1 cellular context compared by ENCODE assay signal in the genomic region with DNA sequence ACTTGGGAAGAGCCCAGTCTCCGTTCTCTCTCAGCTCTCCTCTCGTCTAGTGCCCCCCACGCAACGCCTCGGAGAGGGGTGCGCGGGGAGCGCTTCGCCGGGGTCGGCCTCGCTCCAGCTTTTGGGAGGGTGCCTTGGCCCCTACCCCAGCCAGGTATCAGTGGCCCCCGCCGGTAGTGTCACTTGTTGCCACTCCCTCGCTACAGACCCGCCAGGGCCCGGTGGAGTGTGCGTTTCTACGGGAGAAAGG.
A peak's percentile ranks its signal among the peaks of the same experiment; 100 is the strongest.
TF ChIP-seq lines count a peak whose summit lies in the region.

No MANE protein-coding gene starts in this region.

TF ChIP-seq in H1, 55 proteins besides CTCF, POLR2A, EP300 and RAD21 (continued from another document):
- TF ChIP-seq HDAC2 (IDR thresholded peaks at IDR 0.05; ENCODE audit: borderline replicate concordance in 1 of 2, low read depth in 2 of 2, low read length in 2 of 2) = 0 out of 4 replicates have a peak, but pooled peaks of 1 of the 2 experiments have one; percentile 20
- TF ChIP-seq TBP (IDR thresholded peaks at IDR 0.05; ENCODE audit: low read depth, low read length) = 0 out of 2 replicates have a peak, but pooled peaks have one; percentile 5
- 0 out of 2 replicates have a peak, but pooled peaks have one; percentile 17 for TF ChIP-seq PHF8 (conservative IDR thresholded peaks at IDR 0.05; ENCODE audit: low read depth, low read length)
